In the genomic region with DNA sequence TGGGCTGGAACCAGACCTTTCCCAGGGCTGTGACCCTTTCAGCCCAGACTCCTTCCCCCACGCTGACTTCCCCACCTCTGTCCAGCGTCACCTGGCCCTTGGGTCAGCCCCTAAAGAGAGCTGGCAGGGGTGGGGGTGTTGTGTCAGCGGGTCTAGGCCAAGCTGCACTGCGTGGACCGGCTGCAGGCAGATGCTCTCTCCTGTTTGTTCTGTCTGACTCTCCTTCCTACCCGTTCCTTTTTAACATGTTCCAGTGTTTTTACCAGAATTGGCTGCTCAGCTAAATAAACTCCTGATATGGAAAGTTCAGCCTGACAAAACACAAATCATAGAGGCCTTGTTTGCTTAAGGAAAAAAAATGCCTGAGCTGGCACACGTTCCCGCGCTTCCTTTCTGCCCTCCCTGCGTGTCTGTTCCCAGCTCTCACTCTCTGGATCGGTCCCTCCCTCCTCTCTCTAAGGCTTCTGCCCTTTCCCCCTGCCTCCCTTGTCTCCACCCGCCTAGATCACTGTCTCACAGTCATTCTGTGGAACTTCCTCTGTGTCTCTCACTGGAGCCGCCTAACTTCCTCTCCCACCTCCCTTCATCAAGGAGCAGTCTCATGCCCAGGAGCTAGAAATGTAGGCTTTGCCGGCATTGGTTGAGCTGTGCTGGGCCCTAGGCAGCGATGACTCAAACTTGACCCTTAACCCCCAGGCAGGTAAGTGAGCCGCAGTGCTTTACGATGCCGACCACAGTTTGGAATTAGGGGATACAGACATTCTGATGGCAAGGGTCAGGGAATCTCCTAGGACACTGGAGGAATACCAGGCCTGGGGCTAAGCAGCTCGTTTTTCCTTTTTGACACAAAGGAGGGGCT, we compare ENCODE assay signal across 9 cellular contexts. TPM values are rescaled to one million over a fixed set of nuclear protein-coding genes. Genes with fewer than 3 reads are reported as not detected.
DNase-seq lines count a peak whose midpoint lies in the region; ATAC-seq and TF ChIP-seq lines count a peak whose summit lies in the region.
"Had no signal": no experiment of that assay in that cellular context is flagged by ENCODE, and none has a peak within 500 bp of the region (broad histone marks: within the 10 kb centered on the region; RNA-seq: fewer than 3 reads in every experiment).

No MANE protein-coding gene starts in this region.

- no peaks in the 10 kb centered on the region for H3K27me3 ChIP-seq in subcutaneous abdominal adipose tissue (ENCODE audit: control insufficient read depth in 5 of 5, insufficient read depth in 4 of 5, low read length in 5 of 5)

- TF ChIP-seq CTCF in MCF 10A (IDR thresholded peaks at IDR 0.05; ENCODE audit: unreplicated experiment) = no peak

- ATAC-seq in activated T-helper 17 cell treated with anti-CD3 and anti-CD28 coated beads, Interleukin-2, amount 50 U/mL, for 72 hours (replicated peaks) = no peak
- no peak for ATAC-seq in GM19351 (IDR thresholded peaks at IDR 0.05; ENCODE audit: unreplicated experiment)

- peaks cover 33% of the 10 kb centered on the region for H3K36me3 Mint-ChIP-seq in MCF 10A (ENCODE audit: insufficient read depth, unreplicated experiment)
- no peaks in the 10 kb centered on the region for H3K36me3 Mint-ChIP-seq in activated T-helper 17 cell treated with anti-CD3 and anti-CD28 coated beads, Interleukin-2, amount 50 U/mL, for 72 hours (ENCODE audit: low read depth)

- H3K4me1 Mint-ChIP-seq in MCF 10A (ENCODE audit: insufficient read depth, unreplicated experiment) = peaks cover 13% of the 10 kb centered on the region
- H3K4me1 Mint-ChIP-seq in activated T-helper 17 cell treated with anti-CD3 and anti-CD28 coated beads, Interleukin-2, amount 50 U/mL, for 72 hours = no peaks in the 10 kb centered on the region

- intact Hi-C loops in MCF 10A (cut with micrococcal nuclease) = no loop called here

- peak overlapping the region; percentile 4 for H3K4me3 Mint-ChIP-seq in MCF 10A (ENCODE audit: unreplicated experiment)
- H3K4me3 Mint-ChIP-seq in activated T-helper 17 cell treated with anti-CD3 and anti-CD28 coated beads, Interleukin-2, amount 50 U/mL, for 72 hours = no peak overlapping the region

- H3K27me3 Mint-ChIP-seq in MCF 10A (ENCODE audit: insufficient read depth, unreplicated experiment) = no peaks in the 10 kb centered on the region
- no peaks in the 10 kb centered on the region for H3K27me3 Mint-ChIP-seq in activated T-helper 17 cell treated with anti-CD3 and anti-CD28 coated beads, Interleukin-2, amount 50 U/mL, for 72 hours

- H3K9ac ChIP-seq in subcutaneous abdominal adipose tissue (ENCODE audit: low read length in 5 of 5) = peak overlapping the region in 3 of 5 donors; percentile 11 to 53 (median 29)
- H3K9ac ChIP-seq: KMS-11 had no signal

- H3K36me3 ChIP-seq in subcutaneous abdominal adipose tissue (ENCODE audit: control insufficient read depth in 5 of 5, insufficient read depth in 5 of 5, low read length in 5 of 5) = peaks cover 0 to 22% (median 12%) of the 10 kb centered on the region in 5 donors

- POLR2A ChIA-PET in MCF 10A (lab: Yijun Ruan, JAX) = interaction anchor here (0.5 to 1.8 kb wide), 8 partner anchors 10 to 128 kb away, joined by 3 to 12 read pairs (median 6); a partner anchor contains a TSS

- CTCF ChIA-PET in MCF 10A (lab: Yijun Ruan, JAX) = interaction anchor here (0.7 to 3.1 kb wide), 5 partner anchors 9 to 162 kb away, joined by 4 to 26 read pairs (median 4); a partner anchor contains a TSS

- peak overlapping the region; percentile 35 for H3K27ac ChIP-seq in subcutaneous abdominal adipose tissue (ENCODE audit: low read depth, low read length)
- H3K27ac ChIP-seq: KMS-11 had no signal

- no peaks in the 10 kb centered on the region for H3K9me3 ChIP-seq in subcutaneous abdominal adipose tissue (ENCODE audit: control insufficient read depth in 5 of 5, low read length in 5 of 5)

- BruUV-seq in MCF 10A (replicated peaks; lab: Mats Ljungman, UMichigan) = no TSS peak

- no peaks in the 10 kb centered on the region for H3K9me3 Mint-ChIP-seq in MCF 10A (ENCODE audit: unreplicated experiment)
- H3K9me3 Mint-ChIP-seq in activated T-helper 17 cell treated with anti-CD3 and anti-CD28 coated beads, Interleukin-2, amount 50 U/mL, for 72 hours = no peaks in the 10 kb centered on the region

- H3K4me3 ChIP-seq in subcutaneous abdominal adipose tissue (ENCODE audit: low read depth in 1 of 5, low read length in 5 of 5) = peak overlapping the region in 3 of 5 donors; percentile 0 to 39 (median 34)

- DNase-seq in Daoy (ENCODE audit: low read depth) = peak; percentile 75
- DNase-seq in NCI-H510A treated with DMSO at 0.1 percent for 48 hours (lab: John Stamatoyannopoulos, UW) = peak; percentile 78
- peak; percentile 60 for DNase-seq in MCF 10A (ENCODE audit: unreplicated experiment)
- peak; percentile 93 for DNase-seq in kidney tubule cell (ENCODE audit: low spot score)
- DNase-seq in activated CD4-positive, CD25-positive, alpha-beta regulatory T cell (lab: John Stamatoyannopoulos, UW) = no peak

- peak overlapping the region; percentile 87 for H3K27ac Mint-ChIP-seq in MCF 10A (ENCODE audit: low read depth, unreplicated experiment)
- no peak overlapping the region for H3K27ac Mint-ChIP-seq in activated T-helper 17 cell treated with anti-CD3 and anti-CD28 coated beads, Interleukin-2, amount 50 U/mL, for 72 hours

- peaks cover 10 to 35% (median 32%) of the 10 kb centered on the region in 5 donors for H3K4me1 ChIP-seq in subcutaneous abdominal adipose tissue (ENCODE audit: control insufficient read depth in 5 of 5, insufficient read depth in 5 of 5, low read length in 5 of 5)

RNA-seq across cellular contexts. Expression of a gene that starts 15.5 kb away (rescaled TPM):
- 3.4 and 7.1 TPM in 2 replicates for total RNA-seq in Daoy (2014; rRNA removed; shearing (Covaris generic))
- total RNA-seq in MCF 10A (2022) = 34.2 and 35.6 TPM in 2 replicates
- 10 to 100 TPM; 19.7 to 28.9 TPM for total RNA-seq in activated T-helper 17 cell treated with anti-CD3 and anti-CD28 coated beads, Interleukin-2, amount 50 U/mL, for 72 hours

RNA-seq across cellular contexts. Expression of a gene that starts 41.4 kb away (rescaled TPM):
- 7.1 and 9.4 TPM in 2 replicates for total RNA-seq in Daoy (2014; rRNA removed; shearing (Covaris generic))
- 17.9 and 18.1 TPM in 2 replicates for total RNA-seq in MCF 10A (2022)
- 1 to 10 TPM in 1 of 2 donors, under 1 TPM in 1; 0.82 to 1.1 TPM for total RNA-seq in activated T-helper 17 cell treated with anti-CD3 and anti-CD28 coated beads, Interleukin-2, amount 50 U/mL, for 72 hours

Comparison
In these comparisons a context has a peak if more than half of its experiments do, and no peak if none do; other contexts are left out.
1. DNase-seq: peak in Daoy (single experiment), NCI-H510A treated with DMSO at 0.1 percent for 48 hours (single experiment), MCF 10A (single experiment) and kidney tubule cell (single experiment); none in activated CD4-positive, CD25-positive, alpha-beta regulatory T cell (0 of 4).